ENCODE assay signal across 20 cellular contexts in genomic region chr13:24998433-24998832, GRCh38.
DNase-seq lines count a peak whose midpoint lies in the region; ATAC-seq, FAIRE-seq and TF ChIP-seq lines count a peak whose summit lies in the region.
"Had no signal": no experiment of that assay in that cellular context is flagged by ENCODE, and none has a peak within 500 bp of the region (broad histone marks: within the 10 kb centered on the region; RNA-seq: fewer than 3 reads in every experiment).

No MANE protein-coding gene starts in this region.

- POLR2A ChIA-PET in K562 (lab: Yijun Ruan, JAX) (no interaction called here), MCF 10A (lab: Yijun Ruan, JAX) (no interaction called here)

- TF ChIP-seq RAD21 in K562 (CRISPR knock-in tag; conservative IDR thresholded peaks at IDR 0.05 in 1 of 2, IDR thresholded peaks at IDR 0.05 in 1 of 2) = no peak

- no peak overlapping the region for H3K27ac Mint-ChIP-seq in GM23338
- no peak overlapping the region for H3K27ac Mint-ChIP-seq in MCF 10A (ENCODE audit: low read depth, unreplicated experiment)
- H3K27ac Mint-ChIP-seq: B cell; CD4-positive, alpha-beta T cell; CD8-positive, alpha-beta T cell had no signal

- TF ChIP-seq CTCF in GM23338 (conservative IDR thresholded peaks at IDR 0.05; ENCODE audit: low read depth in 2 of 2) (no peak), K562 (IDR thresholded peaks at IDR 0.05 in 2 of 3, conservative IDR thresholded peaks at IDR 0.05 in 1 of 3; ENCODE audit: insufficient read depth in 2 of 3, low read depth in 1 of 3, low read length in 3 of 3) (no peak), foreskin keratinocyte (conservative IDR thresholded peaks at IDR 0.05) (no peak), MCF 10A (IDR thresholded peaks at IDR 0.05; ENCODE audit: unreplicated experiment) (no peak)

- H3K27me3 ChIP-seq in GM23338 (ENCODE audit: insufficient read depth) = no peaks in the 10 kb centered on the region
- peaks cover 0 to 8% of the 10 kb centered on the region in 2 experiments; a peak in 1 of 5 replicates for H3K27me3 ChIP-seq in K562 (ENCODE audit: control insufficient read depth in 2 of 2, insufficient read depth in 2 of 2, low read length in 2 of 2)
- peaks cover 3% of the 10 kb centered on the region for H3K27me3 ChIP-seq in foreskin keratinocyte

- H3K27me3 Mint-ChIP-seq in GM23338 (ENCODE audit: insufficient read depth, low read depth, poor library complexity) = peaks cover 4% of the 10 kb centered on the region
- H3K27me3 Mint-ChIP-seq in MCF 10A (ENCODE audit: insufficient read depth, unreplicated experiment) = no peaks in the 10 kb centered on the region

- H3K4me1 ChIP-seq in GM23338 (ENCODE audit: insufficient read depth) (0 out of 2 replicates have a peak, but pooled peaks cover 3% of the 10 kb centered on the region), K562 (replicated peaks in 1 of 2; ENCODE audit: control insufficient read depth in 2 of 2, insufficient read depth in 2 of 2, low read length in 2 of 2) (no peaks in the 10 kb centered on the region), foreskin keratinocyte (no peaks in the 10 kb centered on the region)

- DNase-seq in GM23338 (ENCODE audit: low spot score) (no peak), RPMI7951 (ENCODE audit: low read depth) (peak; percentile 4), K562 (ENCODE audit: extremely low read depth in 1 of 4, low spot score in 3 of 4) (no peak), foreskin keratinocyte (no peak), MCF 10A (ENCODE audit: unreplicated experiment) (no peak)
- DNase-seq: AML-193; Caco-2; Calu3; CD4-positive, alpha-beta T cell; CD8-positive, alpha-beta T cell; DMS79 treated with DMSO at 0.1 percent for 48 hours; GF-D8 had no signal

- H3F3A ChIP-seq in GM23338 (replicated peaks; ENCODE audit: low read depth) = no peaks in the 10 kb centered on the region

- H3K27ac ChIP-seq in GM23338 (ENCODE audit: low read depth) (no peak overlapping the region), K562 (ENCODE audit: extremely low read depth, low read depth, low read length) (no peak overlapping the region), foreskin keratinocyte (no peak overlapping the region)
- H3K27ac ChIP-seq: 22Rv1; A549; BLaER1 treated with 17β-estradiol and CSF1 and Interleukin-3, amounts not matched to agents 10 nM and 100 nM; C4-2B had no signal

- intact Hi-C loops in K562 (cut with micrococcal nuclease) = loop anchor here (5.0 kb wide), 1 partner anchor 306 kb away; no protein-coding TSS in a partner anchor
- intact Hi-C loops in MCF 10A (cut with micrococcal nuclease) = loop anchor here (10.0 kb wide), 1 partner anchor 134 kb away; no protein-coding TSS in a partner anchor

- H3K4me1 Mint-ChIP-seq in GM23338 (peaks cover 9% of the 10 kb centered on the region; the same call in 2 of the 3 replicates), MCF 10A (ENCODE audit: insufficient read depth, unreplicated experiment) (peaks cover 19% of the 10 kb centered on the region)

- H3K79me2 ChIP-seq in GM23338 (replicated peaks; ENCODE audit: insufficient read depth) = no peaks in the 10 kb centered on the region
- no peaks in the 10 kb centered on the region for H3K79me2 ChIP-seq in K562 (ENCODE audit: control insufficient read depth, insufficient read depth, low read length)

- no peak for FAIRE-seq in K562 (lab: Jason Lieb, UNC)
- FAIRE-seq: G401.6, GM12891 had no signal

- H3K4me3 ChIP-seq in GM23338 (no peak overlapping the region), K562 (no peak overlapping the region)
- H3K4me3 ChIP-seq: A549; BLaER1 treated with 17β-estradiol and CSF1 and Interleukin-3, amounts not matched to agents 10 nM and 100 nM had no signal

- H2AFZ ChIP-seq in GM23338 = peak overlapping the region; percentile 67; the same call in 1 of the 2 replicates
- H2AFZ ChIP-seq in K562 (ENCODE audit: low read depth, low read length) = no peak overlapping the region

- H3K9ac ChIP-seq in K562 (ENCODE audit: insufficient read depth in 1 of 2, low read depth in 2 of 2, low read length in 2 of 2) = no peak overlapping the region
- H3K9ac ChIP-seq: BLaER1 treated with 17β-estradiol and CSF1 and Interleukin-3, amounts not matched to agents 10 nM and 100 nM had no signal

- TF ChIP-seq POLR2A in K562 (conservative IDR thresholded peaks at IDR 0.05) = no peak

- no peaks in the 10 kb centered on the region for H3K9me3 ChIP-seq in K562 (replicated peaks; ENCODE audit: control insufficient read depth, insufficient read depth, low read depth, low read length)
- H3K9me3 ChIP-seq: A549; BLaER1 treated with 17β-estradiol and CSF1 and Interleukin-3, amounts not matched to agents 10 nM and 100 nM; Caco-2 had no signal

- WGBS in K562 (ENCODE audit: insufficient coverage, low coverage, missing lambda C conversion rate) = 10% methylated on average over 7 of the region's 8 CpGs

- H3K36me3 ChIP-seq in GM23338 (ENCODE audit: insufficient read depth) = no peaks in the 10 kb centered on the region
- no peaks in the 10 kb centered on the region for H3K36me3 ChIP-seq in K562 (ENCODE audit: control insufficient read depth, insufficient read depth, low read length)
- H3K36me3 ChIP-seq: BLaER1 treated with 17β-estradiol and CSF1 and Interleukin-3, amounts not matched to agents 10 nM and 100 nM had no signal

- TF ChIP-seq EP300 in K562 (IDR thresholded peaks at IDR 0.05; ENCODE audit: low read length) = no peak

- H3K9me2 ChIP-seq in GM23338 (ENCODE audit: insufficient read depth) = no peaks in the 10 kb centered on the region; the same call in 1 of the 2 replicates

- in situ Hi-C loops in K562 (cut with MboI) = loop anchor here (25.0 kb wide), 1 partner anchor 261 kb away; no protein-coding TSS in a partner anchor

- no peak overlapping the region for H3K4me2 ChIP-seq in GM23338
- no peak overlapping the region for H3K4me2 ChIP-seq in K562 (ENCODE audit: insufficient read depth, low read length)
- H3K4me2 ChIP-seq: A549; BLaER1 treated with 17β-estradiol and CSF1 and Interleukin-3, amounts not matched to agents 10 nM and 100 nM had no signal

- CTCF ChIA-PET in K562 (lab: Yijun Ruan, JAX; ENCODE audit: low intra/inter-chr PET ratio) = interaction anchor here (1.6 to 1.7 kb wide), 2 partner anchors 307 to 314 kb away, joined by 4 to 6 read pairs; no protein-coding TSS in a partner anchor
- CTCF ChIA-PET in MCF 10A (lab: Yijun Ruan, JAX) = interaction anchor here (0.7 to 1.6 kb wide), 4 partner anchors 300 to 393 kb away, joined by 3 to 5 read pairs (median 5); no protein-coding TSS in a partner anchor

- H3K9me3 Mint-ChIP-seq in GM23338 (no peaks in the 10 kb centered on the region), MCF 10A (ENCODE audit: unreplicated experiment) (no peaks in the 10 kb centered on the region)
- H3K9me3 Mint-ChIP-seq: CD4-positive, alpha-beta T cell; CD8-positive, alpha-beta T cell had no signal

- H3K9me1 ChIP-seq in K562 (ENCODE audit: control insufficient read depth, insufficient read depth, low read length) = no peaks in the 10 kb centered on the region

- H4K20me1 ChIP-seq in GM23338 (replicated peaks; ENCODE audit: insufficient read depth) = no peaks in the 10 kb centered on the region
- H4K20me1 ChIP-seq in K562 (replicated peaks; ENCODE audit: control insufficient read depth, insufficient read depth, low read length) = no peaks in the 10 kb centered on the region
- H4K20me1 ChIP-seq: BLaER1 treated with 17β-estradiol and CSF1 and Interleukin-3, amounts not matched to agents 10 nM and 100 nM had no signal

- no peaks in the 10 kb centered on the region for H3K36me3 Mint-ChIP-seq in GM23338 (ENCODE audit: low read depth)
- H3K36me3 Mint-ChIP-seq in MCF 10A (ENCODE audit: insufficient read depth, unreplicated experiment) = no peaks in the 10 kb centered on the region
- H3K36me3 Mint-ChIP-seq: CD8-positive, alpha-beta T cell had no signal

- ATAC-seq in GM23338 (no peak), K562 (no peak), foreskin keratinocyte (no peak), GM19035 (IDR thresholded peaks at IDR 0.05; ENCODE audit: unreplicated experiment) (no peak)
- ATAC-seq: A549; CD8-positive, alpha-beta T cell had no signal

- H3K4me3 Mint-ChIP-seq in GM23338 (no peak overlapping the region), MCF 10A (ENCODE audit: unreplicated experiment) (no peak overlapping the region)
- H3K4me3 Mint-ChIP-seq: B cell; CD4-positive, alpha-beta T cell; CD8-positive, alpha-beta T cell had no signal

- BruUV-seq in K562 (replicated peaks; lab: Mats Ljungman, UMichigan) (no TSS peak), MCF 10A (replicated peaks; lab: Mats Ljungman, UMichigan) (no TSS peak)

TF ChIP-seq in GM23338, 12 proteins besides CTCF, POLR2A, EP300 and RAD21 (continues in another document):
- TF ChIP-seq POLR2AphosphoS5 (IDR thresholded peaks at IDR 0.05; ENCODE audit: low read depth) = no peak
- no peak for TF ChIP-seq NANOG (IDR thresholded peaks at IDR 0.05; ENCODE audit: borderline replicate concordance)
- TF ChIP-seq ZNF331 (CRISPR knock-in tag; IDR thresholded peaks at IDR 0.05; ENCODE audit: low read depth) = no peak
- no peak for TF ChIP-seq ZNF114 (CRISPR knock-in tag; IDR thresholded peaks at IDR 0.05)
- no peak for TF ChIP-seq CREB1 (CRISPR knock-in tag; IDR thresholded peaks at IDR 0.05; ENCODE audit: low read depth)

TF ChIP-seq in K562, 482 proteins besides CTCF, POLR2A, EP300 and RAD21 (continues in another document):
- TF ChIP-seq USF2 (CRISPR knock-in tag; IDR thresholded peaks at IDR 0.05) = peak; percentile 55; the same call in 1 of the 2 replicates
